Comparison of ENCODE assay signal across 20 cellular contexts in genomic region chr2:240906141-240906910, GRCh38. TPM values are rescaled to one million over a fixed set of nuclear protein-coding genes. Genes with fewer than 3 reads are reported as not detected.
A peak's percentile ranks its signal among the peaks of the same experiment; 100 is the strongest.
DNase-seq lines count a peak whose midpoint lies in the region; ATAC-seq and TF ChIP-seq lines count a peak whose summit lies in the region.
"Had no signal": no experiment of that assay in that cellular context is flagged by ENCODE, and none has a peak within 500 bp of the region (broad histone marks: within the 10 kb centered on the region; RNA-seq: fewer than 3 reads in every experiment).

Gene CROCC2 (plus strand): TSS chr2:240906336. CDS start chr2:240906514, 178 bp downstream.

- H3K27me3 Mint-ChIP-seq in GM23338 (ENCODE audit: insufficient read depth, low read depth, poor library complexity): peaks cover 3% of the 10 kb centered on the region
- H3K27me3 Mint-ChIP-seq: naive thymus-derived CD4-positive, alpha-beta T cell had no signal

- H3K4me3 Mint-ChIP-seq in GM23338: no peak within 1 kb of the TSS
- H3K4me3 Mint-ChIP-seq: naive thymus-derived CD4-positive, alpha-beta T cell; stimulated activated effector memory CD8-positive, alpha-beta T cell treated with anti-CD3 and anti-CD28 coated beads, Interleukin-12 subunit alpha, Interleukin-12 subunit beta, amount 100 ng/mL, for 72 hours; T-cell had no signal

- no TSS peak for BruUV-seq in PC-3 (replicated peaks; lab: Mats Ljungman, UMichigan)

- H3K27me3 ChIP-seq in BLaER1 treated with 17β-estradiol and CSF1 and Interleukin-3, amounts not matched to agents 10 nM and 100 nM: peaks cover 0 to 5% (median 0%) of the 10 kb centered on the region in 11 experiments; a peak in 1 of 22 replicates
- H3K27me3 ChIP-seq in GM23338 (ENCODE audit: insufficient read depth) (no peaks in the 10 kb centered on the region), PC-3 (ENCODE audit: low read length) (no peaks in the 10 kb centered on the region), left lung (no peaks in the 10 kb centered on the region), SJCRH30 (peaks cover 5% of the 10 kb centered on the region; the same call in 1 of the 2 replicates), suprapubic skin (no peaks in the 10 kb centered on the region)

- H3K27ac ChIP-seq in BLaER1 treated with 17β-estradiol and CSF1 and Interleukin-3, amounts not matched to agents 10 nM and 100 nM: no peak within 1 kb of the TSS
- H3K27ac ChIP-seq in GM23338 (ENCODE audit: low read depth) (no peak within 1 kb of the TSS), PC-3 (ENCODE audit: low read length) (no peak within 1 kb of the TSS), left lung (no peak within 1 kb of the TSS), SJCRH30 (no peak within 1 kb of the TSS), suprapubic skin (no peak within 1 kb of the TSS)
- H3K27ac ChIP-seq: gastrocnemius medialis, psoas muscle, tibial artery had no signal

- TF ChIP-seq CTCF in GM23338 (conservative IDR thresholded peaks at IDR 0.05; ENCODE audit: low read depth in 2 of 2): no peak
- TF ChIP-seq CTCF in PC-3 (conservative IDR thresholded peaks at IDR 0.05; ENCODE audit: low read depth, low read length): no peak
- TF ChIP-seq CTCF in left lung (IDR thresholded peaks at IDR 0.05): no peak
- no peak for TF ChIP-seq CTCF in suprapubic skin (IDR thresholded peaks at IDR 0.05)

- no peak within 1 kb of the TSS for H3K27ac Mint-ChIP-seq in GM23338
- H3K27ac Mint-ChIP-seq: naive thymus-derived CD4-positive, alpha-beta T cell; stimulated activated effector memory CD8-positive, alpha-beta T cell treated with anti-CD3 and anti-CD28 coated beads, Interleukin-12 subunit alpha, Interleukin-12 subunit beta, amount 100 ng/mL, for 72 hours; T-cell had no signal

- H3K9me3 Mint-ChIP-seq in GM23338: peaks cover 7% of the 10 kb centered on the region; the same call in 1 of the 3 replicates
- H3K9me3 Mint-ChIP-seq: naive thymus-derived CD4-positive, alpha-beta T cell; stimulated activated effector memory CD8-positive, alpha-beta T cell treated with anti-CD3 and anti-CD28 coated beads, Interleukin-12 subunit alpha, Interleukin-12 subunit beta, amount 100 ng/mL, for 72 hours; T-cell had no signal

- ATAC-seq in GM23338 (peak; percentile 18; the same call in 2 of the 3 replicates), PC-3 (peak; percentile 22; the same call in 1 of the 2 replicates), left lung (peak; percentile 36)
- ATAC-seq: gastrocnemius medialis; naive thymus-derived CD4-positive, alpha-beta T cell; psoas muscle; stimulated activated effector memory CD8-positive, alpha-beta T cell treated with anti-CD3 and anti-CD28 coated beads, Interleukin-12 subunit alpha, Interleukin-12 subunit beta, amount 100 ng/mL, for 72 hours; T-cell had no signal

- H3K4me2 ChIP-seq in BLaER1 treated with 17β-estradiol and CSF1 and Interleukin-3, amounts not matched to agents 10 nM and 100 nM: peak within 1 kb of the TSS; percentile 30 to 100 (median 85)
- H3K4me2 ChIP-seq in GM23338 (no peak within 1 kb of the TSS), PC-3 (ENCODE audit: low read length) (no peak within 1 kb of the TSS)

- H3F3A ChIP-seq in GM23338 (replicated peaks; ENCODE audit: low read depth) (no peaks in the 10 kb centered on the region), PC-3 (ENCODE audit: low read length, unreplicated experiment) (no peaks in the 10 kb centered on the region)

- DNase-seq in GM23338 (ENCODE audit: low spot score) (no peak), PC-3 (no peak), left lung (peak in 1 of 2 donors; percentile 64), dedifferentiated amniotic fluid mesenchymal stem cell (ENCODE audit: extremely low spot score) (no peak), SJCRH30 (no peak), suprapubic skin (ENCODE audit: low spot score in 2 of 2) (no peak)
- no peak for DNase-seq in central memory CD4-positive, alpha-beta T cell
- DNase-seq: activated CD4-positive, alpha-beta T cell treated with anti-CD3 and anti-CD28 coated beads, Interleukin-2, amount 50 U/mL, for 48 hours; activated naive CD4-positive, alpha-beta T cell treated with Interleukin-2 at 50 U/mL for 16 hours; gastrocnemius medialis; mammary epithelial cell; naive thymus-derived CD4-positive, alpha-beta T cell; NCI-H187; NCI-H82; T-cell; tibial artery had no signal

- H2AFZ ChIP-seq in GM23338: no peak within 1 kb of the TSS
- no peak within 1 kb of the TSS for H2AFZ ChIP-seq in PC-3 (ENCODE audit: low read length)

- peak within 1 kb of the TSS in 3 of 11 experiments; percentile 18 to 36 (median 35); a peak in 2 of 22 replicates for H3K9ac ChIP-seq in BLaER1 treated with 17β-estradiol and CSF1 and Interleukin-3, amounts not matched to agents 10 nM and 100 nM
- no peak within 1 kb of the TSS for H3K9ac ChIP-seq in PC-3 (ENCODE audit: low read length)

- H3K9me2 ChIP-seq in GM23338 (ENCODE audit: insufficient read depth): no peaks in the 10 kb centered on the region
- H3K9me2 ChIP-seq in PC-3 (replicated peaks; ENCODE audit: low read length): no peaks in the 10 kb centered on the region

- WGBS in suprapubic skin: 39% methylated on average over 8 of the region's 23 CpGs

- TF ChIP-seq EP300 in suprapubic skin (IDR thresholded peaks at IDR 0.05): no peak

- TF ChIP-seq POLR2A in suprapubic skin (IDR thresholded peaks at IDR 0.05): no peak

- peaks cover 0 to 31% (median 13%) of the 10 kb centered on the region in 11 experiments; a peak in 12 of 22 replicates for H4K20me1 ChIP-seq in BLaER1 treated with 17β-estradiol and CSF1 and Interleukin-3, amounts not matched to agents 10 nM and 100 nM
- no peaks in the 10 kb centered on the region for H4K20me1 ChIP-seq in GM23338 (replicated peaks; ENCODE audit: insufficient read depth)
- no peaks in the 10 kb centered on the region for H4K20me1 ChIP-seq in PC-3 (ENCODE audit: low read length)

- intact Hi-C loops in PC-3 (cut with micrococcal nuclease) (no loop called here), left lung (cut with DNase I) (no loop called here)

- H3K36me3 ChIP-seq in BLaER1 treated with 17β-estradiol and CSF1 and Interleukin-3, amounts not matched to agents 10 nM and 100 nM: no peaks in the 10 kb centered on the region
- no peaks in the 10 kb centered on the region for H3K36me3 ChIP-seq in GM23338 (ENCODE audit: insufficient read depth)
- H3K36me3 ChIP-seq in PC-3 (ENCODE audit: low read depth, low read length): no peaks in the 10 kb centered on the region
- no peaks in the 10 kb centered on the region for H3K36me3 ChIP-seq in left lung
- no peaks in the 10 kb centered on the region for H3K36me3 ChIP-seq in SJCRH30
- H3K36me3 ChIP-seq in suprapubic skin: no peaks in the 10 kb centered on the region
- H3K36me3 ChIP-seq: gastrocnemius medialis, tibial artery had no signal

- 0 out of 22 replicates have a peak, but pooled peaks cover 0 to 1% (median 0%) of the 10 kb centered on the region in 11 experiments for H3K9me3 ChIP-seq in BLaER1 treated with 17β-estradiol and CSF1 and Interleukin-3, amounts not matched to agents 10 nM and 100 nM (replicated peaks in 1 of 11)
- H3K9me3 ChIP-seq in PC-3 (ENCODE audit: low read length): no peaks in the 10 kb centered on the region
- no peaks in the 10 kb centered on the region for H3K9me3 ChIP-seq in left lung
- no peaks in the 10 kb centered on the region for H3K9me3 ChIP-seq in SJCRH30 (replicated peaks)
- H3K9me3 ChIP-seq in suprapubic skin: no peaks in the 10 kb centered on the region
- H3K9me3 ChIP-seq: gastrocnemius medialis, psoas muscle, tibial artery had no signal

- POLR2A ChIA-PET in PC-3 (lab: Charles Lee; ENCODE audit: unreplicated experiment): no interaction called here

- H3K4me1 Mint-ChIP-seq in GM23338: no peaks in the 10 kb centered on the region
- H3K4me1 Mint-ChIP-seq: naive thymus-derived CD4-positive, alpha-beta T cell; stimulated activated effector memory CD8-positive, alpha-beta T cell treated with anti-CD3 and anti-CD28 coated beads, Interleukin-12 subunit alpha, Interleukin-12 subunit beta, amount 100 ng/mL, for 72 hours; T-cell had no signal

- H3K4me1 ChIP-seq in BLaER1 treated with 17β-estradiol and CSF1 and Interleukin-3, amounts not matched to agents 10 nM and 100 nM: peaks cover 14 to 66% (median 46%) of the 10 kb centered on the region in 10 experiments
- H3K4me1 ChIP-seq in GM23338 (ENCODE audit: insufficient read depth) (no peaks in the 10 kb centered on the region), PC-3 (ENCODE audit: insufficient read depth, low read length) (no peaks in the 10 kb centered on the region), left lung (no peaks in the 10 kb centered on the region), SJCRH30 (peaks cover 18% of the 10 kb centered on the region; the same call in 1 of the 2 replicates), suprapubic skin (peaks cover 15% of the 10 kb centered on the region)
- H3K4me1 ChIP-seq: gastrocnemius medialis, psoas muscle had no signal

- CTCF ChIA-PET in PC-3 (lab: Charles Lee): no interaction called here

- H3K79me2 ChIP-seq in GM23338 (replicated peaks; ENCODE audit: insufficient read depth) (no peaks in the 10 kb centered on the region), PC-3 (ENCODE audit: low read length) (no peaks in the 10 kb centered on the region)

- H3K36me3 Mint-ChIP-seq in GM23338 (ENCODE audit: low read depth): no peaks in the 10 kb centered on the region
- H3K36me3 Mint-ChIP-seq: naive thymus-derived CD4-positive, alpha-beta T cell; stimulated activated effector memory CD8-positive, alpha-beta T cell treated with anti-CD3 and anti-CD28 coated beads, Interleukin-12 subunit alpha, Interleukin-12 subunit beta, amount 100 ng/mL, for 72 hours; T-cell had no signal

- no peak within 1 kb of the TSS; a peak in 1 of 20 replicates for H3K4me3 ChIP-seq in BLaER1 treated with 17β-estradiol and CSF1 and Interleukin-3, amounts not matched to agents 10 nM and 100 nM
- H3K4me3 ChIP-seq in GM23338 (no peak within 1 kb of the TSS), PC-3 (ENCODE audit: low read length) (no peak within 1 kb of the TSS), left lung (no peak within 1 kb of the TSS), SJCRH30 (no peak within 1 kb of the TSS), suprapubic skin (no peak within 1 kb of the TSS)
- H3K4me3 ChIP-seq: gastrocnemius medialis, psoas muscle, tibial artery had no signal

TF ChIP-seq in GM23338, 12 proteins besides CTCF, POLR2A, EP300 and RAD21 (continues in another document):
- no peak for TF ChIP-seq JUNB (IDR thresholded peaks at IDR 0.05; ENCODE audit: unreplicated experiment)
- no peak for TF ChIP-seq POLR2AphosphoS5 (IDR thresholded peaks at IDR 0.05; ENCODE audit: low read depth)
- TF ChIP-seq STAT1 (IDR thresholded peaks at IDR 0.05; ENCODE audit: unreplicated experiment): no peak
- TF ChIP-seq EZH2phosphoT487 (IDR thresholded peaks at IDR 0.05; ENCODE audit: unreplicated experiment): no peak

RNA-seq across cellular contexts. Expression of gene CROCC2, which starts in this region (rescaled TPM):
- not detected in 2 replicates for total RNA-seq in GM23338 (2014; rRNA removed; shearing (Covaris generic))
- polyA plus RNA-seq in GM23338 (2016; fragmentation: Nextera tagmentation; extraction: Ambion mirVana): not detected in 2 replicates
- total RNA-seq in PC-3 (2014; rRNA removed) (not detected in 2 replicates), left lung (1 to 10 TPM in 1 of 2 donors, under 1 TPM in 1; 0.32 to 2.3 TPM), suprapubic skin (not detected)
- 0.15 and 0.26 TPM in 2 replicates for total RNA-seq in SJCRH30 (2014; rRNA removed; shearing (Covaris generic))
- total RNA-seq: astrocyte, mammary epithelial cell, psoas muscle, T-cell had no signal
- polyA plus RNA-seq: mammary epithelial cell; naive thymus-derived CD4-positive, alpha-beta T cell had no signal

Comparison
In these comparisons a context has a peak if more than half of its experiments do, and no peak if none do; other contexts are left out.
1. Peak in ATAC-seq in GM23338; RNA of the gene not detected or under 1 TPM.
2. Peak in ATAC-seq in PC-3; RNA of the gene not detected or under 1 TPM.
3. H3K4me2 ChIP-seq: peak in BLaER1 treated with 17β-estradiol and CSF1 and Interleukin-3, amounts not matched to agents 10 nM and 100 nM (11 of 11); none in GM23338 (single experiment) and PC-3 (single experiment).
4. Peak in every context shown above with its lines, with median percentiles within 50 percentile points of each other: ATAC-seq.